20 cellular contexts compared by ENCODE assay signal in the genomic region with DNA sequence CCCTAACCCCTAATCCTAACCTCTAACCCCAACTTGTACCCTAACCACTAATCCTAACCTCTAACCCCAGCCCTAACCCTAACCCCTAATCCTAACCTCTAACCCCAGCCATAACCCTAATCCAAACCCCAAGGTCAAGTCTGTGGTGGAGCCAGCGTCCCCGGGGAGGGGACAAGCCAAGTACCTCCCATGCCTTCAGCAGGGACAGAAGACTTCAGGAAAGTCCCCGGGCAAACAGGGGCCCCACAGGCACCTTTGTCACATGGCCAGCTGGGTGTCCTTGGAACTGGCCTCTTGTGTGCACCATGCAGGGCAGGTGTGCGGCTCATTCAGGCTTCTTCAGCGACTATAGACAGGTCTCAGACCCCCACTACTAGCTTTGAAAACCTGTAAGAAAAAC.
A peak's percentile ranks its signal among the peaks of the same experiment; 100 is the strongest.
DNase-seq lines count a peak whose midpoint lies in the region; TF ChIP-seq lines count a peak whose summit lies in the region.
"Had no signal": no experiment of that assay in that cellular context is flagged by ENCODE, and none has a peak within 500 bp of the region (broad histone marks: within the 10 kb centered on the region; RNA-seq: fewer than 3 reads in every experiment).

No MANE protein-coding gene starts in this region.

- H3K9ac ChIP-seq in endodermal cell (ENCODE audit: extremely low read depth, low read length, poor library complexity, severe bottlenecking): no peak overlapping the region

- WGBS in endodermal cell (ENCODE audit: insufficient coverage in 1 of 2, insufficient read length in 1 of 2), 2 experiments: 70 to 74% methylated on average over 4 to 5 of the region's 5 CpGs
- WGBS in suprapubic skin: 84% methylated on average over 5 of the region's 5 CpGs

- H3K4me3 ChIP-seq in coronary artery: no peak overlapping the region
- no peak overlapping the region for H3K4me3 ChIP-seq in endodermal cell (ENCODE audit: low read length)
- H3K4me3 ChIP-seq in suprapubic skin: no peak overlapping the region

- no peaks in the 10 kb centered on the region for H3K9me3 Mint-ChIP-seq in endodermal cell
- H3K9me3 Mint-ChIP-seq: CD8-positive, alpha-beta memory T cell had no signal

- H3K27me3 ChIP-seq in endodermal cell (ENCODE audit: control insufficient read depth, insufficient read depth, low read length, poor library complexity, severe bottlenecking): no peaks in the 10 kb centered on the region
- H3K27me3 ChIP-seq in suprapubic skin: peaks cover 70% of the 10 kb centered on the region
- H3K27me3 ChIP-seq: BE2C had no signal

- no peaks in the 10 kb centered on the region for H3K36me3 ChIP-seq in endodermal cell (ENCODE audit: control insufficient read depth, insufficient read depth, low read length)
- no peaks in the 10 kb centered on the region for H3K36me3 ChIP-seq in suprapubic skin
- H3K36me3 ChIP-seq: BE2C had no signal

- H3K4me3 Mint-ChIP-seq in endodermal cell: no peak overlapping the region
- H3K4me3 Mint-ChIP-seq: CD4-positive, CD25-positive, alpha-beta regulatory T cell; CD8-positive, alpha-beta memory T cell; H9 had no signal

- H3K9me3 ChIP-seq in endodermal cell (ENCODE audit: control insufficient read depth, low read length): no peaks in the 10 kb centered on the region
- H3K9me3 ChIP-seq in suprapubic skin: no peaks in the 10 kb centered on the region
- H3K9me3 ChIP-seq: BE2C had no signal

- H3K4me1 Mint-ChIP-seq in endodermal cell: peaks cover 30% of the 10 kb centered on the region
- H3K4me1 Mint-ChIP-seq: CD4-positive, CD25-positive, alpha-beta regulatory T cell; CD8-positive, alpha-beta memory T cell had no signal

- TF ChIP-seq EP300 in suprapubic skin (IDR thresholded peaks at IDR 0.05): no peak

- no peak for TF ChIP-seq POLR2A in suprapubic skin (IDR thresholded peaks at IDR 0.05)

- H3K4me1 ChIP-seq in endodermal cell (ENCODE audit: control insufficient read depth, insufficient read depth, low read length): no peaks in the 10 kb centered on the region
- no peaks in the 10 kb centered on the region for H3K4me1 ChIP-seq in suprapubic skin
- H3K4me1 ChIP-seq: BE2C had no signal

- no peak overlapping the region for H3K27ac Mint-ChIP-seq in endodermal cell
- H3K27ac Mint-ChIP-seq: CD4-positive, CD25-positive, alpha-beta regulatory T cell; CD8-positive, alpha-beta memory T cell; H9 had no signal

- intact Hi-C loops in posterior vena cava (cut with DNase I): no loop called here

- H3K27ac ChIP-seq in coronary artery (no peak overlapping the region), endodermal cell (ENCODE audit: low read depth, low read length) (no peak overlapping the region), suprapubic skin (no peak overlapping the region)

- peaks cover 16% of the 10 kb centered on the region for H3K27me3 Mint-ChIP-seq in endodermal cell (ENCODE audit: insufficient read depth)

- DNase-seq in coronary artery (ENCODE audit: low spot score): peak; percentile 64
- peak; percentile 8 for DNase-seq in endodermal cell
- peak; percentile 13 for DNase-seq in posterior vena cava (ENCODE audit: low spot score)
- peak; percentile 24 to 47 for DNase-seq in suprapubic skin (ENCODE audit: low spot score in 2 of 2)
- no peak for DNase-seq in germinal center (ENCODE audit: low spot score)
- no peak for DNase-seq in effector CD4-positive, alpha-beta T cell
- DNase-seq in NCI-H1694 treated with DMSO at 0.1 percent for 48 hours (lab: John Stamatoyannopoulos, UW): no peak
- DNase-seq: ACHN; BE2C; C1 segment of cervical spinal cord; CD4-positive, CD25-positive, alpha-beta regulatory T cell; CD8-positive, alpha-beta memory T cell; COR-L47; DMS 273 treated with DMSO at 0.1 percent for 48 hours; DMS53; DND-41; EL; GOT3; H9; IMR-90 had no signal

- TF ChIP-seq CTCF in coronary artery (IDR thresholded peaks at IDR 0.05): no peak
- no peak for TF ChIP-seq CTCF in endodermal cell (conservative IDR thresholded peaks at IDR 0.05)
- TF ChIP-seq CTCF in suprapubic skin (IDR thresholded peaks at IDR 0.05): no peak

- H3K36me3 Mint-ChIP-seq in endodermal cell (ENCODE audit: low read depth): peaks cover 1% of the 10 kb centered on the region
- H3K36me3 Mint-ChIP-seq: CD4-positive, CD25-positive, alpha-beta regulatory T cell; CD8-positive, alpha-beta memory T cell had no signal

Comparison
In these comparisons a context has a peak if more than half of its experiments do, and no peak if none do; other contexts are left out.
1. DNase-seq: peak in coronary artery (single experiment), endodermal cell (single experiment), posterior vena cava (single experiment) and suprapubic skin (2 of 2); none in germinal center (single experiment), effector CD4-positive, alpha-beta T cell (single experiment) and NCI-H1694 treated with DMSO at 0.1 percent for 48 hours (single experiment).